In genomic region chr9:132849168-132849831, GRCh38 we compare ENCODE assay signal across 11 cellular contexts. TPM values are rescaled to one million over a fixed set of nuclear protein-coding genes. Genes with fewer than 3 reads are reported as not detected.
DNase-seq lines count a peak whose midpoint lies in the region; ATAC-seq, FAIRE-seq and TF ChIP-seq lines count a peak whose summit lies in the region.
"Had no signal": no experiment of that assay in that cellular context is flagged by ENCODE, and none has a peak within 500 bp of the region (broad histone marks: within the 10 kb centered on the region; RNA-seq: fewer than 3 reads in every experiment).

No MANE protein-coding gene starts in this region.

- H3K9me3 Mint-ChIP-seq in CD4-positive, alpha-beta T cell: no peaks in the 10 kb centered on the region
- H3K9me3 Mint-ChIP-seq in activated T-cell treated with anti-CD3 and anti-CD28 coated beads, Interleukin-2, amount 50 U/mL, for 4 hours: no peaks in the 10 kb centered on the region

- no peak for TF ChIP-seq CTCF in CD4-positive, alpha-beta T cell (IDR thresholded peaks at IDR 0.05)
- no peak for TF ChIP-seq CTCF in vagina (IDR thresholded peaks at IDR 0.05)

- no peaks in the 10 kb centered on the region for H3K27me3 ChIP-seq in CD4-positive, alpha-beta T cell (ENCODE audit: control insufficient read depth, insufficient read depth, low read length)
- H3K27me3 ChIP-seq in vagina: no peaks in the 10 kb centered on the region

- intact Hi-C loops in CD4-positive, alpha-beta T cell (cut with DNase I, micrococcal nuclease): loop anchor here (2.0 to 10.0 kb wide), 3 partner anchors 52 to 126 kb away; partner anchors contain the start of gene GFI1B (in 1 of the 2)
- intact Hi-C loops in left colon (cut with DNase I, micrococcal nuclease): no loop called here
- intact Hi-C loops in vagina (cut with DNase I): no loop called here

- H3K36me3 ChIP-seq in KOPT-K1 (ENCODE audit: insufficient read depth, low read length) (no peaks in the 10 kb centered on the region), vagina (no peaks in the 10 kb centered on the region)

- POLR2A ChIA-PET in CD4-positive, alpha-beta T cell (lab: Charles Lee): interaction anchor here (1.0 to 1.4 kb wide), 2 partner anchors 27 to 60 kb away, joined by 3 read pairs; no protein-coding TSS in a partner anchor

- no peak overlapping the region for H3K4me3 ChIP-seq in vagina

- CTCF ChIA-PET in CD4-positive, alpha-beta T cell (lab: Charles Lee): interaction anchor here (1.8 kb wide), 1 partner anchor 52 kb away, joined by 5 read pairs; no protein-coding TSS in a partner anchor

- TF ChIP-seq POLR2A in vagina (IDR thresholded peaks at IDR 0.05): no peak

- H3K4me1 Mint-ChIP-seq in CD4-positive, alpha-beta T cell (ENCODE audit: low read depth): peaks cover 21% of the 10 kb centered on the region
- H3K4me1 Mint-ChIP-seq in activated T-cell treated with anti-CD3 and anti-CD28 coated beads, Interleukin-2, amount 50 U/mL, for 4 hours (ENCODE audit: low read depth): peaks cover 13% of the 10 kb centered on the region

- H3K36me3 Mint-ChIP-seq in CD4-positive, alpha-beta T cell (ENCODE audit: low read depth): no peaks in the 10 kb centered on the region
- H3K36me3 Mint-ChIP-seq in activated T-cell treated with anti-CD3 and anti-CD28 coated beads, Interleukin-2, amount 50 U/mL, for 4 hours (ENCODE audit: insufficient read depth): no peaks in the 10 kb centered on the region

- DNase-seq in CD4-positive, alpha-beta T cell: no peak
- DNase-seq in activated T-cell treated with anti-CD3 and anti-CD28 coated beads, Interleukin-2, amount 50 U/mL, for 4 hours: no peak
- DNase-seq in left colon (peak; percentile 44 to 59), vagina (ENCODE audit: extremely low spot score in 2 of 2) (no peak), urothelium cell line (ENCODE audit: low spot score) (no peak), NCI-H82 (lab: John Stamatoyannopoulos, UW) (no peak)
- DNase-seq in stimulated activated naive CD4-positive, alpha-beta T cell treated with Interleukin-2 at 50 U/mL for 16 hours (lab: John Stamatoyannopoulos, UW): no peak
- DNase-seq: NCI-H1436 had no signal

- H3K27me3 Mint-ChIP-seq in CD4-positive, alpha-beta T cell: no peaks in the 10 kb centered on the region
- peaks cover 5% of the 10 kb centered on the region for H3K27me3 Mint-ChIP-seq in activated T-cell treated with anti-CD3 and anti-CD28 coated beads, Interleukin-2, amount 50 U/mL, for 4 hours (ENCODE audit: low read depth)

- FAIRE-seq in urothelium cell line (lab: Jason Lieb, UNC): no peak
- FAIRE-seq: D721Med, H54 had no signal

- H3K4me1 ChIP-seq in vagina: no peaks in the 10 kb centered on the region

- H3K27ac Mint-ChIP-seq in CD4-positive, alpha-beta T cell: peak overlapping the region; percentile 78

- H3K27ac ChIP-seq in CD4-positive, alpha-beta T cell (ENCODE audit: low read depth, low read length): no peak overlapping the region
- H3K27ac ChIP-seq in KOPT-K1 (ENCODE audit: low read depth, low read length, poor library complexity, severe bottlenecking): peak overlapping the region; percentile 93
- H3K27ac ChIP-seq in vagina: no peak overlapping the region

- H3K9me3 ChIP-seq in CD4-positive, alpha-beta T cell (ENCODE audit: control insufficient read depth, low read length): no peaks in the 10 kb centered on the region
- H3K9me3 ChIP-seq in KOPT-K1 (ENCODE audit: insufficient read depth, low read length, poor library complexity, severe bottlenecking): no peaks in the 10 kb centered on the region
- no peaks in the 10 kb centered on the region for H3K9me3 ChIP-seq in vagina

- H3K4me3 Mint-ChIP-seq in CD4-positive, alpha-beta T cell: peak overlapping the region; percentile 72
- H3K4me3 Mint-ChIP-seq in activated T-cell treated with anti-CD3 and anti-CD28 coated beads, Interleukin-2, amount 50 U/mL, for 4 hours: peak overlapping the region; percentile 67

- peak; percentile 73 for ATAC-seq in CD4-positive, alpha-beta T cell (ENCODE audit: poor library complexity)
- no peak for ATAC-seq in activated T-cell treated with anti-CD3 and anti-CD28 coated beads, Interleukin-2, amount 50 U/mL, for 4 hours
- ATAC-seq in left colon: peak; percentile 87

RNA-seq across cellular contexts. Expression of gene AK8, which starts 28.8 kb away (rescaled TPM):
- not detected for total RNA-seq in CD4-positive, alpha-beta T cell
- total RNA-seq in activated T-cell treated with anti-CD3 and anti-CD28 coated beads, Interleukin-2, amount 50 U/mL, for 4 hours: not detected
- under 1 TPM in 1 of 2 donors, not detected in 1; 0.67 TPM for total RNA-seq in left colon
- total RNA-seq in vagina: 0.25 TPM

RNA-seq across cellular contexts. Expression of gene SPACA9, which starts 29.4 kb away (rescaled TPM):
- total RNA-seq in CD4-positive, alpha-beta T cell: under 1 TPM; 0.52 to 0.92 TPM
- under 1 TPM; 0.42 to 0.82 (median 0.73) TPM for total RNA-seq in activated T-cell treated with anti-CD3 and anti-CD28 coated beads, Interleukin-2, amount 50 U/mL, for 4 hours
- total RNA-seq in left colon: 1 to 10 TPM; 1.2 to 2.6 TPM
- total RNA-seq in vagina: 2.7 TPM

Comparison
In these comparisons a context has a peak if more than half of its experiments do, and no peak if none do; other contexts are left out.
1. ATAC-seq: peak in CD4-positive, alpha-beta T cell (single experiment) and left colon (single experiment); none in activated T-cell treated with anti-CD3 and anti-CD28 coated beads, Interleukin-2, amount 50 U/mL, for 4 hours (0 of 2).
2. DNase-seq: peak in left colon (2 of 2); none in CD4-positive, alpha-beta T cell (0 of 10), activated T-cell treated with anti-CD3 and anti-CD28 coated beads, Interleukin-2, amount 50 U/mL, for 4 hours (single experiment), vagina (0 of 2), stimulated activated naive CD4-positive, alpha-beta T cell treated with Interleukin-2 at 50 U/mL for 16 hours (single experiment), urothelium cell line (single experiment) and NCI-H82 (single experiment).
3. intact Hi-C loops: an anchor here in CD4-positive, alpha-beta T cell (2.0 to 10.0 kb wide); none called in left colon and vagina.